Comparison of ENCODE assay signal across 13 cellular contexts in the genomic region with DNA sequence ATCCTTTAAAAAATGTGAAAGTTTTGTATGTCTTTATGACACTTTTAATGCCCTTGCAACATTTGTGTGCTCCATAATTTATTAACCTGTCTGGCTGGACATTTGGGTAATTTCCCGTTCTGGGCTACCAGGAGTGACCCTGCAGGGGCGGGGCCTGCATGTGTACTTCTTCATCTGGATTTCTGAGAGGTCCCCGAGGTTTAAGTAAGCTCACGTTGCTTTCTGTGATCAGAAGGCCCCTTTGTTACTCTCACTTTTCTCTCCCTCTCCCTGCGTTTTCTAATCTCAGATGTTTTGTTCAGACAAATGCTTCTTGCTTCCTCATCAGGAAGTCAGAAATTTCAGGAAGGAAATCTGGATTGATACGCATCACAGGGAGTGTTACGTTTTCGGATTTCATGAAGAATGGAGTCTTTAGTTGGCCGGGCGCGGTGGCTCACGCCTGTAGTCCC.
A peak's percentile ranks its signal among the peaks of the same experiment; 100 is the strongest.
DNase-seq lines count a peak whose midpoint lies in the region; TF ChIP-seq lines count a peak whose summit lies in the region.
"Had no signal": no experiment of that assay in that cellular context is flagged by ENCODE, and none has a peak within 500 bp of the region (broad histone marks: within the 10 kb centered on the region; RNA-seq: fewer than 3 reads in every experiment).

No MANE protein-coding gene starts in this region.

- no peaks in the 10 kb centered on the region for H3K79me2 ChIP-seq in neural progenitor cell (ENCODE audit: low read depth)

- no peaks in the 10 kb centered on the region for H3K27me3 ChIP-seq in BLaER1
- no peaks in the 10 kb centered on the region for H3K27me3 ChIP-seq in neural progenitor cell

- H3K4me1 ChIP-seq in BLaER1 (peaks cover 23% of the 10 kb centered on the region), neural progenitor cell (peaks cover 16% of the 10 kb centered on the region)

- H3K27ac Mint-ChIP-seq in glutamatergic neuron (ENCODE audit: unreplicated experiment) (peak overlapping the region; percentile 15), neural progenitor cell (peak overlapping the region; percentile 90)
- H3K27ac Mint-ChIP-seq: activated T-cell treated with anti-CD3 and anti-CD28 coated beads, Interleukin-2, amount 50 U/mL, for 24 hours had no signal

- H3K9me3 Mint-ChIP-seq in glutamatergic neuron (ENCODE audit: unreplicated experiment) (peaks cover 5% of the 10 kb centered on the region), neural progenitor cell (peaks cover 2% of the 10 kb centered on the region)
- H3K9me3 Mint-ChIP-seq: activated T-cell treated with anti-CD3 and anti-CD28 coated beads, Interleukin-2, amount 50 U/mL, for 24 hours had no signal

- no peaks in the 10 kb centered on the region for H3K36me3 ChIP-seq in BLaER1
- H3K36me3 ChIP-seq in neural progenitor cell, result no peaks in the 10 kb centered on the region

- no peak overlapping the region for H3K27ac ChIP-seq in BLaER1
- peak overlapping the region; percentile 62 for H3K27ac ChIP-seq in neural progenitor cell

- TF ChIP-seq CTCF in glutamatergic neuron (IDR thresholded peaks at IDR 0.05; ENCODE audit: partially characterized antibody, unreplicated experiment) (no peak), neural progenitor cell (IDR thresholded peaks at IDR 0.05) (no peak)

- H3K9ac ChIP-seq in BLaER1 (no peak overlapping the region; the same call in 1 of the 2 replicates), neural progenitor cell (no peak overlapping the region)

- H2AFZ ChIP-seq in neural progenitor cell (replicated peaks), result no peak overlapping the region

- H3K9me3 ChIP-seq in BLaER1 (no peaks in the 10 kb centered on the region), neural progenitor cell (ENCODE audit: low read depth) (no peaks in the 10 kb centered on the region)

- H3K4me3 ChIP-seq in BLaER1 (no peak overlapping the region), neural progenitor cell (no peak overlapping the region)
- H3K4me3 ChIP-seq: K562 had no signal

- H4K20me1 ChIP-seq in BLaER1 (no peaks in the 10 kb centered on the region), neural progenitor cell (ENCODE audit: low read depth) (peaks cover 21% of the 10 kb centered on the region)

- DNase-seq in SW480 (ENCODE audit: low spot score) (peak; percentile 49), glutamatergic neuron (no peak), neural progenitor cell (ENCODE audit: low spot score) (peak; percentile 37), NCI-H1417 treated with DMSO at 0.1 percent for 48 hours (lab: John Stamatoyannopoulos, UW) (no peak), NCI-H2029 (lab: John Stamatoyannopoulos, UW) (no peak)
- no peak for DNase-seq in activated CD4-positive, alpha-beta T cell treated with anti-CD3 and anti-CD28 coated beads for 48 hours
- no peak for DNase-seq in stimulated activated CD4-positive, alpha-beta T cell treated with anti-CD3 and anti-CD28 coated beads, Interleukin-4, amount 100 ng/mL, for 1 hour
- DNase-seq: activated CD4-positive, CD25-positive, alpha-beta regulatory T cell; activated T-cell treated with anti-CD3 and anti-CD28 coated beads, Interleukin-2, amount 50 U/mL, for 24 hours; aorta; NCI-H2227 treated with DMSO at 0.1 percent for 48 hours had no signal

- H3K27me3 Mint-ChIP-seq in glutamatergic neuron (ENCODE audit: unreplicated experiment) (peaks cover 1% of the 10 kb centered on the region), neural progenitor cell (ENCODE audit: insufficient read depth, low read depth) (peaks cover under 1% of the 10 kb centered on the region)
- H3K27me3 Mint-ChIP-seq: activated T-cell treated with anti-CD3 and anti-CD28 coated beads, Interleukin-2, amount 50 U/mL, for 24 hours had no signal

- no peak overlapping the region for H3K4me3 Mint-ChIP-seq in glutamatergic neuron (ENCODE audit: unreplicated experiment)
- no peak overlapping the region for H3K4me3 Mint-ChIP-seq in neural progenitor cell
- H3K4me3 Mint-ChIP-seq: activated T-cell treated with anti-CD3 and anti-CD28 coated beads, Interleukin-2, amount 50 U/mL, for 24 hours had no signal

- H3K4me1 Mint-ChIP-seq in glutamatergic neuron (ENCODE audit: low read depth, unreplicated experiment), result peaks cover 16% of the 10 kb centered on the region
- H3K4me1 Mint-ChIP-seq in neural progenitor cell, result peaks cover 25% of the 10 kb centered on the region

- H3F3A ChIP-seq in neural progenitor cell (ENCODE audit: low read depth), result peaks cover 24% of the 10 kb centered on the region

- peaks cover 5% of the 10 kb centered on the region for H3K36me3 Mint-ChIP-seq in glutamatergic neuron (ENCODE audit: unreplicated experiment)
- peaks cover 3% of the 10 kb centered on the region for H3K36me3 Mint-ChIP-seq in neural progenitor cell

- H3K4me2 ChIP-seq in BLaER1 (peak overlapping the region; percentile 61), neural progenitor cell (peak overlapping the region; percentile 49)

Comparison
In these comparisons a context has a peak if more than half of its experiments do, and no peak if none do; other contexts are left out.
1. DNase-seq: peak in SW480 (single experiment) and neural progenitor cell (single experiment); none in glutamatergic neuron (single experiment), NCI-H1417 treated with DMSO at 0.1 percent for 48 hours (single experiment), NCI-H2029 (single experiment), activated CD4-positive, alpha-beta T cell treated with anti-CD3 and anti-CD28 coated beads for 48 hours (single experiment) and stimulated activated CD4-positive, alpha-beta T cell treated with anti-CD3 and anti-CD28 coated beads, Interleukin-4, amount 100 ng/mL, for 1 hour (single experiment).